In the genomic region with DNA sequence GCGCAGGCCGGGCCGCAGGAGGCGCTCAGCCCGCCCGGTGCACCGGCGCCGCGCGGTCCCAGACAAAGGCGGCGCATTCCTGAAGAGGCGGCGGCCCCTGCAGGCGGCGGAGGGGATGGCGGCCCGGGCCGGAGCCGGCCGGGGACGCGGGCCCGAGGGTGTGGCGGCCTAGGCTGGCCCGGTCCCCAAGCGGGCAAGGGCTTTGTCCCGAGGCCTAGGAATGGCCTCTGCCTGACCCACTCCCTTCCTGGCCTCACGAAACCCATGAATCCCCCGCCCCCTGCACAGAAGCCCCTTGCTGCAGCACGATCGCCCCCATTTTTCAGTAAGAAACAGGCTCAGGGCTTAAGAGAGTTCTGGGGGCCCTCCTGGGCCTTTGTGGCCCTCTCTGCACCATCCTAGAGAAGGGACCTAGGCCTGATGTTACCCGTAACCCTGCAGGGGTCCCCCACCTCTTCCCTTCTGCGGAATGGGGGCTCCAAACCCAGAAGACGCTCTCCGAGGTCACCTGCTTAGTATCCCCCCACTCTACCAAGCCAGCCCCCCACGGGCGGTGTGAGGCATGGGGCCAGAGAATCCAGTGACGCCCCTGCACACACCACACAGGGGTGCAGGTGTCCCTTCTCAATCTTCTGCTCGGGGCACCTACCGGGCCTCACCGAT, we compare ENCODE assay signal across 8 cellular contexts. TPM values are rescaled to one million over a fixed set of nuclear protein-coding genes. Genes with fewer than 3 reads are reported as not detected.
DNase-seq lines count a peak whose midpoint lies in the region; ATAC-seq lines count a peak whose summit lies in the region.

No MANE protein-coding gene starts in this region.

- CTCF ChIA-PET in activated CD4-positive, alpha-beta memory T cell treated with anti-CD3 and anti-CD28 coated beads, Interleukin-2, amount 10 ng/mL, durations not matched to agents 7 days and 5 days (lab: Charles Lee), result no interaction called here

- H3K4me1 Mint-ChIP-seq in activated CD4-positive, alpha-beta memory T cell treated with anti-CD3 and anti-CD28 coated beads, Interleukin-2, amount 10 ng/mL, durations not matched to agents 7 days and 5 days, result peaks cover 4% of the 10 kb centered on the region
- peaks cover 8 to 12% of the 10 kb centered on the region in 2 donors for H3K4me1 Mint-ChIP-seq in effector memory CD8-positive, alpha-beta T cell (ENCODE audit: low read depth in 2 of 2)
- H3K4me1 Mint-ChIP-seq in stimulated activated naive CD8-positive, alpha-beta T cell treated with anti-CD3 and anti-CD28 coated beads, Interleukin-15, Interleukin-2, amounts not matched to agents 100 ng/mL and 50 ng/mL, for 24 hours (ENCODE audit: low read depth), result peaks cover 5% of the 10 kb centered on the region

- H3K36me3 Mint-ChIP-seq in activated CD4-positive, alpha-beta memory T cell treated with anti-CD3 and anti-CD28 coated beads, Interleukin-2, amount 10 ng/mL, durations not matched to agents 7 days and 5 days (ENCODE audit: low read depth), result no peaks in the 10 kb centered on the region
- no peaks in the 10 kb centered on the region for H3K36me3 Mint-ChIP-seq in effector memory CD8-positive, alpha-beta T cell (ENCODE audit: insufficient read depth)
- H3K36me3 Mint-ChIP-seq in stimulated activated naive CD8-positive, alpha-beta T cell treated with anti-CD3 and anti-CD28 coated beads, Interleukin-15, Interleukin-2, amounts not matched to agents 100 ng/mL and 50 ng/mL, for 24 hours (ENCODE audit: low read depth), result no peaks in the 10 kb centered on the region

- peak overlapping the region; percentile 63 for H3K4me3 Mint-ChIP-seq in activated CD4-positive, alpha-beta memory T cell treated with anti-CD3 and anti-CD28 coated beads, Interleukin-2, amount 10 ng/mL, durations not matched to agents 7 days and 5 days
- H3K4me3 Mint-ChIP-seq in effector memory CD8-positive, alpha-beta T cell, result peak overlapping the region; percentile 80 to 83
- peak overlapping the region; percentile 43 for H3K4me3 Mint-ChIP-seq in stimulated activated naive CD8-positive, alpha-beta T cell treated with anti-CD3 and anti-CD28 coated beads, Interleukin-15, Interleukin-2, amounts not matched to agents 100 ng/mL and 50 ng/mL, for 24 hours

- H3K27ac Mint-ChIP-seq in activated CD4-positive, alpha-beta memory T cell treated with anti-CD3 and anti-CD28 coated beads, Interleukin-2, amount 10 ng/mL, durations not matched to agents 7 days and 5 days, result no peak overlapping the region
- no peak overlapping the region for H3K27ac Mint-ChIP-seq in effector memory CD8-positive, alpha-beta T cell
- H3K27ac Mint-ChIP-seq in stimulated activated naive CD8-positive, alpha-beta T cell treated with anti-CD3 and anti-CD28 coated beads, Interleukin-15, Interleukin-2, amounts not matched to agents 100 ng/mL and 50 ng/mL, for 24 hours, result no peak overlapping the region

- DNase-seq in SKM-1 treated with dmso at 0.1 percent for 144 hours (lab: John Stamatoyannopoulos, UW; ENCODE audit: unreplicated experiment) (peak; percentile 26), SKM-1 (lab: John Stamatoyannopoulos, UW; ENCODE audit: unreplicated experiment) (no peak), NCI-H146 treated with DMSO at 0.1 percent for 48 hours (lab: John Stamatoyannopoulos, UW; ENCODE audit: unreplicated experiment) (peak; percentile 1), midbrain (lab: John Stamatoyannopoulos, UW) (peak; percentile 36), cortex of kidney (lab: John Stamatoyannopoulos, UW) (no peak)
- peak; percentile 64 for DNase-seq in activated CD4-positive, alpha-beta memory T cell treated with anti-CD3 and anti-CD28 coated beads, Interleukin-2, amount 10 ng/mL, durations not matched to agents 7 days and 5 days
- DNase-seq in effector memory CD8-positive, alpha-beta T cell, result peak; percentile 51 to 62 (median 58)

- H3K27me3 Mint-ChIP-seq in activated CD4-positive, alpha-beta memory T cell treated with anti-CD3 and anti-CD28 coated beads, Interleukin-2, amount 10 ng/mL, durations not matched to agents 7 days and 5 days, result peaks cover 3% of the 10 kb centered on the region
- H3K27me3 Mint-ChIP-seq in effector memory CD8-positive, alpha-beta T cell, result no peaks in the 10 kb centered on the region
- no peaks in the 10 kb centered on the region for H3K27me3 Mint-ChIP-seq in stimulated activated naive CD8-positive, alpha-beta T cell treated with anti-CD3 and anti-CD28 coated beads, Interleukin-15, Interleukin-2, amounts not matched to agents 100 ng/mL and 50 ng/mL, for 24 hours

- H3K9me3 Mint-ChIP-seq in activated CD4-positive, alpha-beta memory T cell treated with anti-CD3 and anti-CD28 coated beads, Interleukin-2, amount 10 ng/mL, durations not matched to agents 7 days and 5 days, result no peaks in the 10 kb centered on the region
- H3K9me3 Mint-ChIP-seq in effector memory CD8-positive, alpha-beta T cell, result no peaks in the 10 kb centered on the region
- no peaks in the 10 kb centered on the region for H3K9me3 Mint-ChIP-seq in stimulated activated naive CD8-positive, alpha-beta T cell treated with anti-CD3 and anti-CD28 coated beads, Interleukin-15, Interleukin-2, amounts not matched to agents 100 ng/mL and 50 ng/mL, for 24 hours

- peak; percentile 88 for ATAC-seq in effector memory CD8-positive, alpha-beta T cell (replicated peaks)

- POLR2A ChIA-PET in activated CD4-positive, alpha-beta memory T cell treated with anti-CD3 and anti-CD28 coated beads, Interleukin-2, amount 10 ng/mL, durations not matched to agents 7 days and 5 days (lab: Charles Lee), result no interaction called here

RNA-seq across cellular contexts. Expression of gene RTN4R, which starts 0.4 kb away (rescaled TPM):
- 1 to 10 TPM; 2.3 to 3.1 TPM for total RNA-seq in activated CD4-positive, alpha-beta memory T cell treated with anti-CD3 and anti-CD28 coated beads, Interleukin-2, amount 10 ng/mL, durations not matched to agents 7 days and 5 days

RNA-seq across cellular contexts. Expression of gene DGCR6L, which starts 51.4 kb away (rescaled TPM):
- 10 to 100 TPM; 40.8 to 41.1 TPM for total RNA-seq in activated CD4-positive, alpha-beta memory T cell treated with anti-CD3 and anti-CD28 coated beads, Interleukin-2, amount 10 ng/mL, durations not matched to agents 7 days and 5 days

Comparison
In these comparisons a context has a peak if more than half of its experiments do, and no peak if none do; other contexts are left out.
1. DNase-seq: peak in SKM-1 treated with dmso at 0.1 percent for 144 hours (single experiment), NCI-H146 treated with DMSO at 0.1 percent for 48 hours (single experiment), activated CD4-positive, alpha-beta memory T cell treated with anti-CD3 and anti-CD28 coated beads, Interleukin-2, amount 10 ng/mL, durations not matched to agents 7 days and 5 days (single experiment), effector memory CD8-positive, alpha-beta T cell (3 of 3) and midbrain (single experiment); none in SKM-1 (single experiment) and cortex of kidney (single experiment).
2. Peak in every context shown above with its lines, with median percentiles within 50 percentile points of each other: H3K4me3 Mint-ChIP-seq.